1 cellular context compared by ENCODE assay signal in the genomic region with DNA sequence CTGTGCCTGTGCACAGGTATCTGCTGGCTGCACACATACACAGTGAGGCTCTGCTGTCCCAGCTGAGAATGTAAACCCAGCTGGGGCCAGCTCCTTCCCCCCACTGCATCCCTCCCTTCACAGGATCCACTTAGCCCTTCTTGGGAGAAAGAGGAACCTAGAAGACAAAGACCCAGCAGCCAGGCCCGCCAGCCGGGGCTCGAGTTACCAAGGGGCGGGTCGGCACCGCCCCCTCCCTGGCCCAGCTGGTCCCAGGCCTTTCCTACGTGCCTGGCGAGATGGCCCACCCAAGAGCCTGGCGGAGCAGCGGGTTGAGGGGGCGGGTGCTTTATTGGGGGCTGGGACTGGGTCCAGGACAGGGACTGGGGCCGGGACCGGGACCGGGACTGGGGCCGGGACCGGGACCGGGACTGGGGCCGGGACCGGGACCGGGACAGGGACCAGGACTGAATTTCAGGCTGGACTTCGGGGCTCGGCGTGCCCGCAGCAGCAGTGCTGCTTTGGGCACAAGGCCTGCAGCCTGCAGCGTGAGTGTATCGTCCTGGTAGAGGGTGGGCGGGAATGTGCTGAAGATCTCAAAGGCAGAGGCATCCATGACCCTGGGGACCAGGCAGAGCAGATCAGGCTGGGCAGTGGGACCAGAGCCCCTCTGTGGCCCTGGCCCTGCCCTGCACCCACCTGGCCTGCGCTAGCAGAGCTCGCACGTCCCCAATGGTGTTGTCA.
TF ChIP-seq lines count a peak whose summit lies in the region.

No MANE protein-coding gene starts in this region.

TF ChIP-seq in HEK293, 187 proteins besides CTCF, POLR2A, EP300 and RAD21 (continued from another document):
- TF ChIP-seq ZBTB11 (tag by site-specific recombination; conservative IDR thresholded peaks at IDR 0.05; ENCODE audit: low read depth) (no peak), REPIN1 (tag by site-specific recombination; IDR thresholded peaks at IDR 0.05; ENCODE audit: low read depth) (no peak), ZBTB17 (tag by site-specific recombination; IDR thresholded peaks at IDR 0.05) (no peak), ZNF518A (tag by site-specific recombination; conservative IDR thresholded peaks at IDR 0.05; ENCODE audit: low read depth) (no peak), GLI4 (tag by site-specific recombination; IDR thresholded peaks at IDR 0.05) (no peak), KLF9 (tag by site-specific recombination; IDR thresholded peaks at IDR 0.05; ENCODE audit: low read depth) (peak; percentile 82), ZNF777 (tag by site-specific recombination; IDR thresholded peaks at IDR 0.05; ENCODE audit: borderline replicate concordance) (no peak)
